In genomic region chr6:3887150-3887700, GRCh38 we compare ENCODE assay signal across 8 cellular contexts. TPM values are rescaled to one million over a fixed set of nuclear protein-coding genes. Genes with fewer than 3 reads are reported as not detected.
DNase-seq lines count a peak whose midpoint lies in the region; ATAC-seq and TF ChIP-seq lines count a peak whose summit lies in the region.

No MANE protein-coding gene starts in this region.

- no peak overlapping the region for H3K9ac ChIP-seq in endodermal cell (ENCODE audit: extremely low read depth, low read length, poor library complexity, severe bottlenecking)

- peaks cover 10% of the 10 kb centered on the region for H3K4me1 Mint-ChIP-seq in endodermal cell

- WGBS in endodermal cell (ENCODE audit: insufficient coverage in 1 of 2, insufficient read length in 1 of 2), 2 experiments: 89 to 93% methylated on average over 9 of the region's 9 CpGs

- no peaks in the 10 kb centered on the region for H3K36me3 ChIP-seq in endodermal cell (ENCODE audit: control insufficient read depth, insufficient read depth, low read length)

- H3K27ac Mint-ChIP-seq in endodermal cell: no peak overlapping the region

- H3K4me3 ChIP-seq in endodermal cell (ENCODE audit: low read length): no peak overlapping the region

- TF ChIP-seq CTCF in LNCAP (IDR thresholded peaks at IDR 0.05): peak; percentile 26; the same call in 1 of the 2 replicates
- TF ChIP-seq CTCF in endodermal cell (conservative IDR thresholded peaks at IDR 0.05): peak; percentile 47

- no peak overlapping the region for H3K4me3 Mint-ChIP-seq in endodermal cell

- no peaks in the 10 kb centered on the region for H3K4me1 ChIP-seq in endodermal cell (ENCODE audit: control insufficient read depth, insufficient read depth, low read length)

- ATAC-seq in HG02973 (IDR thresholded peaks at IDR 0.05; ENCODE audit: unreplicated experiment) (no peak), GM18868 (IDR thresholded peaks at IDR 0.05; ENCODE audit: unreplicated experiment) (no peak), HG02938 (IDR thresholded peaks at IDR 0.05; ENCODE audit: unreplicated experiment) (no peak)

- DNase-seq in Ammon's horn (ENCODE audit: low spot score) (peak; percentile 77), endodermal cell (no peak), mesenteric fat pad (ENCODE audit: low spot score) (peak; percentile 73), GM19240 (ENCODE audit: insufficient read length, low spot score) (no peak)

- peaks cover 6% of the 10 kb centered on the region for H3K9me3 Mint-ChIP-seq in endodermal cell

- H3K27me3 ChIP-seq in endodermal cell (ENCODE audit: control insufficient read depth, insufficient read depth, low read length, poor library complexity, severe bottlenecking): no peaks in the 10 kb centered on the region

- no peaks in the 10 kb centered on the region for H3K9me3 ChIP-seq in endodermal cell (ENCODE audit: control insufficient read depth, low read length)

- H3K36me3 Mint-ChIP-seq in endodermal cell (ENCODE audit: low read depth): no peaks in the 10 kb centered on the region

- no peak overlapping the region for H3K27ac ChIP-seq in endodermal cell (ENCODE audit: low read depth, low read length)

- H3K27me3 Mint-ChIP-seq in endodermal cell (ENCODE audit: insufficient read depth): peaks cover 2% of the 10 kb centered on the region

RNA-seq across cellular contexts. Expression of gene FAM50B, which starts 38.1 kb away (rescaled TPM):
- total RNA-seq in endodermal cell (1 to 10 TPM; 2.8 to 3.7 TPM), mesenteric fat pad (6.1 TPM)
- 0.57 TPM for polyA plus RNA-seq in endodermal cell (2013, experiment 1 of 2)
- 0.50 TPM for polyA plus RNA-seq in endodermal cell (2013, experiment 2 of 2)

Comparison
In these comparisons a context has a peak if more than half of its experiments do, and no peak if none do; other contexts are left out.
1. DNase-seq: peak in Ammon's horn (single experiment) and mesenteric fat pad (single experiment); none in endodermal cell (single experiment) and GM19240 (single experiment).